1 cellular context compared by ENCODE assay signal in the genomic region with DNA sequence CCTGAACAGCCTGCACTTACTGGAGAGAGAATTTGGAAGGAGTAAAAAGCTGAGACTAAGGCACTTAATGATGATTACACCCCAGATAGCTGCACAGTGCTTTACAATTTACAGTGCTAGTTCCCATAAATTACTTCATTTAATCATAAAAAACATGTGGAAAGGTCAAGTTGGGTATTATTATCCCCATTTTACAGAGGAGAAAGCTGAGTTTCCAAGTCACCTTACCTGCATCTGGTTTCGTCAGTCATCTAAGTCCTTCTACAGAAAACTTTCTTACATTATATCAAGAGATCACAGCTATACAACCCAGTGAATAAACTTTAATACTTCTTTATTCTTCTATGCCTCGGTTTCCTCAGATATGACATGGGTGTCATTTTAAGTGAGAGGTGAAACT.
A peak's percentile ranks its signal among the peaks of the same experiment; 100 is the strongest.
TF ChIP-seq lines count a peak whose summit lies in the region.

No MANE protein-coding gene starts in this region.

TF ChIP-seq in HepG2, 621 proteins besides CTCF, POLR2A, EP300 and RAD21 (continued from another document):
- TF ChIP-seq JARID2 (CRISPR knock-in tag; IDR thresholded peaks at IDR 0.05; ENCODE audit: insufficient replicate concordance): no peak
- TF ChIP-seq ZSCAN30 (CRISPR knock-in tag; IDR thresholded peaks at IDR 0.05): peak; percentile 70; the same call in 1 of the 2 replicates
- TF ChIP-seq TAF15 (IDR thresholded peaks at IDR 0.05; ENCODE audit: low read depth, low read length, poor library complexity, severe bottlenecking): no peak
- TF ChIP-seq, protein P1, sequence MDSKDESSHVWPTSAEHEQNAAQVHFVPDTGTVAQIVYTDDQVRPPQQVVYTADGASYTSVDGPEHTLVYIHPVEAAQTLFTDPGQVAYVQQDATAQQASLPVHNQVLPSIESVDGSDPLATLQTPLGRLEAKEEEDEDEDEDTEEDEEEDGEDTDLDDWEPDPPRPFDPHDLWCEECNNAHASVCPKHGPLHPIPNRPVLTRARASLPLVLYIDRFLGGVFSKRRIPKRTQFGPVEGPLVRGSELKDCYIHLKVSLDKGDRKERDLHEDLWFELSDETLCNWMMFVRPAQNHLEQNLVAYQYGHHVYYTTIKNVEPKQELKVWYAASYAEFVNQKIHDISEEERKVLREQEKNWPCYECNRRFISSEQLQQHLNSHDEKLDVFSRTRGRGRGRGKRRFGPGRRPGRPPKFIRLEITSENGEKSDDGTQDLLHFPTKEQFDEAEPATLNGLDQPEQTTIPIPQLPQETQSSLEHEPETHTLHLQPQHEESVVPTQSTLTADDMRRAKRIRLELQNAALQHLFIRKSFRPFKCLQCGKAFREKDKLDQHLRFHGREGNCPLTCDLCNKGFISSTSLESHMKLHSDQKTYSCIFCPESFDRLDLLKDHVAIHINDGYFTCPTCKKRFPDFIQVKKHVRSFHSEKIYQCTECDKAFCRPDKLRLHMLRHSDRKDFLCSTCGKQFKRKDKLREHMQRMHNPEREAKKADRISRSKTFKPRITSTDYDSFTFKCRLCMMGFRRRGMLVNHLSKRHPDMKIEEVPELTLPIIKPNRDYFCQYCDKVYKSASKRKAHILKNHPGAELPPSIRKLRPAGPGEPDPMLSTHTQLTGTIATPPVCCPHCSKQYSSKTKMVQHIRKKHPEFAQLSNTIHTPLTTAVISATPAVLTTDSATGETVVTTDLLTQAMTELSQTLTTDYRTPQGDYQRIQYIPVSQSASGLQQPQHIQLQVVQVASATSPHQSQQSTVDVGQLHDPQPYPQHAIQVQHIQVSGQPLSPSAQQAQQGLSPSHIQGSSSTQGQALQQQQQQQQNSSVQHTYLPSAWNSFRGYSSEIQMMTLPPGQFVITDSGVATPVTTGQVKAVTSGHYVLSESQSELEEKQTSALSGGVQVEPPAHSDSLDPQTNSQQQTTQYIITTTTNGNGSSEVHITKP (CRISPR knock-in tag; IDR thresholded peaks at IDR 0.05; ENCODE audit: low read depth): no peak
- TF ChIP-seq ZNF101 (CRISPR knock-in tag; IDR thresholded peaks at IDR 0.05; ENCODE audit: borderline replicate concordance, low read depth): no peak
- TF ChIP-seq, protein P2, sequence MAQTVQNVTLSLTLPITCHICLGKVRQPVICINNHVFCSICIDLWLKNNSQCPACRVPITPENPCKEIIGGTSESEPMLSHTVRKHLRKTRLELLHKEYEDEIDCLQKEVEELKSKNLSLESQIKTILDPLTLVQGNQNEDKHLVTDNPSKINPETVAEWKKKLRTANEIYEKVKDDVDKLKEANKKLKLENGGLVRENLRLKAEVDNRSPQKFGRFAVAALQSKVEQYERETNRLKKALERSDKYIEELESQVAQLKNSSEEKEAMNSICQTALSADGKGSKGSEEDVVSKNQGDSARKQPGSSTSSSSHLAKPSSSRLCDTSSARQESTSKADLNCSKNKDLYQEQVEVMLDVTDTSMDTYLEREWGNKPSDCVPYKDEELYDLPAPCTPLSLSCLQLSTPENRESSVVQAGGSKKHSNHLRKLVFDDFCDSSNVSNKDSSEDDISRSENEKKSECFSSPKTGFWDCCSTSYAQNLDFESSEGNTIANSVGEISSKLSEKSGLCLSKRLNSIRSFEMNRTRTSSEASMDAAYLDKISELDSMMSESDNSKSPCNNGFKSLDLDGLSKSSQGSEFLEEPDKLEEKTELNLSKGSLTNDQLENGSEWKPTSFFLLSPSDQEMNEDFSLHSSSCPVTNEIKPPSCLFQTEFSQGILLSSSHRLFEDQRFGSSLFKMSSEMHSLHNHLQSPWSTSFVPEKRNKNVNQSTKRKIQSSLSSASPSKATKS (CRISPR knock-in tag; IDR thresholded peaks at IDR 0.05): 0 out of 2 replicates have a peak, but pooled peaks have one; percentile 39
- TF ChIP-seq, protein P3, sequence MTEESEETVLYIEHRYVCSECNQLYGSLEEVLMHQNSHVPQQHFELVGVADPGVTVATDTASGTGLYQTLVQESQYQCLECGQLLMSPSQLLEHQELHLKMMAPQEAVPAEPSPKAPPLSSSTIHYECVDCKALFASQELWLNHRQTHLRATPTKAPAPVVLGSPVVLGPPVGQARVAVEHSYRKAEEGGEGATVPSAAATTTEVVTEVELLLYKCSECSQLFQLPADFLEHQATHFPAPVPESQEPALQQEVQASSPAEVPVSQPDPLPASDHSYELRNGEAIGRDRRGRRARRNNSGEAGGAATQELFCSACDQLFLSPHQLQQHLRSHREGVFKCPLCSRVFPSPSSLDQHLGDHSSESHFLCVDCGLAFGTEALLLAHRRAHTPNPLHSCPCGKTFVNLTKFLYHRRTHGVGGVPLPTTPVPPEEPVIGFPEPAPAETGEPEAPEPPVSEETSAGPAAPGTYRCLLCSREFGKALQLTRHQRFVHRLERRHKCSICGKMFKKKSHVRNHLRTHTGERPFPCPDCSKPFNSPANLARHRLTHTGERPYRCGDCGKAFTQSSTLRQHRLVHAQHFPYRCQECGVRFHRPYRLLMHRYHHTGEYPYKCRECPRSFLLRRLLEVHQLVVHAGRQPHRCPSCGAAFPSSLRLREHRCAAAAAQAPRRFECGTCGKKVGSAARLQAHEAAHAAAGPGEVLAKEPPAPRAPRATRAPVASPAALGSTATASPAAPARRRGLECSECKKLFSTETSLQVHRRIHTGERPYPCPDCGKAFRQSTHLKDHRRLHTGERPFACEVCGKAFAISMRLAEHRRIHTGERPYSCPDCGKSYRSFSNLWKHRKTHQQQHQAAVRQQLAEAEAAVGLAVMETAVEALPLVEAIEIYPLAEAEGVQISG (CRISPR knock-in tag; IDR thresholded peaks at IDR 0.05): no peak
- TF ChIP-seq, protein P4, sequence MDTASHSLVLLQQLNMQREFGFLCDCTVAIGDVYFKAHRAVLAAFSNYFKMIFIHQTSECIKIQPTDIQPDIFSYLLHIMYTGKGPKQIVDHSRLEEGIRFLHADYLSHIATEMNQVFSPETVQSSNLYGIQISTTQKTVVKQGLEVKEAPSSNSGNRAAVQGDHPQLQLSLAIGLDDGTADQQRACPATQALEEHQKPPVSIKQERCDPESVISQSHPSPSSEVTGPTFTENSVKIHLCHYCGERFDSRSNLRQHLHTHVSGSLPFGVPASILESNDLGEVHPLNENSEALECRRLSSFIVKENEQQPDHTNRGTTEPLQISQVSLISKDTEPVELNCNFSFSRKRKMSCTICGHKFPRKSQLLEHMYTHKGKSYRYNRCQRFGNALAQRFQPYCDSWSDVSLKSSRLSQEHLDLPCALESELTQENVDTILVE (CRISPR knock-in tag; IDR thresholded peaks at IDR 0.05): 0 out of 2 replicates have a peak, but pooled peaks have one; percentile 6
- no peak for TF ChIP-seq NFE2L1 (CRISPR knock-in tag; IDR thresholded peaks at IDR 0.05; ENCODE audit: borderline replicate concordance)
- peak; percentile 40; the same call in 1 of the 2 replicates for TF ChIP-seq ZMYM3 (CRISPR knock-in tag; IDR thresholded peaks at IDR 0.05)
- TF ChIP-seq ZNF20 (CRISPR knock-in tag; IDR thresholded peaks at IDR 0.05): no peak
- no peak for TF ChIP-seq RXRA (CRISPR knock-in tag; IDR thresholded peaks at IDR 0.05)
- no peak for TF ChIP-seq ZNF383 (CRISPR knock-in tag; IDR thresholded peaks at IDR 0.05; ENCODE audit: borderline replicate concordance)
- peak; percentile 49; the same call in 1 of the 2 replicates for TF ChIP-seq RCOR2 (CRISPR knock-in tag; IDR thresholded peaks at IDR 0.05)
- TF ChIP-seq ZBTB3 (CRISPR knock-in tag; IDR thresholded peaks at IDR 0.05; ENCODE audit: borderline replicate concordance, low read depth): no peak
- TF ChIP-seq ZNF496 (CRISPR knock-in tag; IDR thresholded peaks at IDR 0.05; ENCODE audit: insufficient replicate concordance): no peak
- TF ChIP-seq ZNF30 (CRISPR knock-in tag; IDR thresholded peaks at IDR 0.05): no peak
- TF ChIP-seq NFYC (CRISPR knock-in tag; IDR thresholded peaks at IDR 0.05): no peak
- TF ChIP-seq CEBPG (CRISPR knock-in tag; IDR thresholded peaks at IDR 0.05): no peak
- TF ChIP-seq KAT2B (IDR thresholded peaks at IDR 0.05; ENCODE audit: borderline replicate concordance, low read depth, low read length): no peak
- TF ChIP-seq ZNF709 (CRISPR knock-in tag; IDR thresholded peaks at IDR 0.05): no peak
- peak; percentile 93 for TF ChIP-seq ZNF629 (CRISPR knock-in tag; conservative IDR thresholded peaks at IDR 0.05)
